ENCODE assay signal across 1 cellular context in genomic region chr2:2573658-2574293, GRCh38.
TF ChIP-seq lines count a peak whose summit lies in the region.

No MANE protein-coding gene starts in this region.

TF ChIP-seq in K562, 482 proteins besides CTCF, POLR2A, EP300 and RAD21 (continued from another document):
- TF ChIP-seq ETS2 (tag; IDR thresholded peaks at IDR 0.05; ENCODE audit: borderline replicate concordance, poor library complexity, severe bottlenecking) (no peak), MTA1 (IDR thresholded peaks at IDR 0.05; ENCODE audit: borderline replicate concordance) (0 out of 2 replicates have a peak, but pooled peaks have one; percentile 41), TSC22D4 (tag; IDR thresholded peaks at IDR 0.05) (0 out of 2 replicates have a peak, but pooled peaks have one; percentile 22), ETV5 (CRISPR knock-in tag; IDR thresholded peaks at IDR 0.05; ENCODE audit: low read depth) (no peak), NBN (IDR thresholded peaks at IDR 0.05; ENCODE audit: low read depth) (peak; percentile 96), STAT6 (CRISPR knock-in tag; IDR thresholded peaks at IDR 0.05) (no peak), SNIP1 (IDR thresholded peaks at IDR 0.05; ENCODE audit: low read depth) (peak; percentile 61; the same call in 1 of the 2 replicates), BDP1 (IDR thresholded peaks at IDR 0.05; ENCODE audit: insufficient read depth, insufficient read length) (no peak), ZBTB40 (IDR thresholded peaks at IDR 0.05) (no peak), ZBTB40 (CRISPR knock-in tag; IDR thresholded peaks at IDR 0.05) (peak; percentile 42; the same call in 1 of the 2 replicates)
